In genomic region chr1:165629848-165630628, GRCh38 we compare ENCODE assay signal across 8 cellular contexts. TPM values are rescaled to one million over a fixed set of nuclear protein-coding genes. Genes with fewer than 3 reads are reported as not detected.
DNase-seq lines count a peak whose midpoint lies in the region; ATAC-seq and TF ChIP-seq lines count a peak whose summit lies in the region.

No MANE protein-coding gene starts in this region.

- no peak for DNase-seq in AG04449 (ENCODE audit: low read depth, low spot score)
- DNase-seq in NCI-H1694 (lab: John Stamatoyannopoulos, UW): peak; percentile 78
- no peak for DNase-seq in neuronal stem cell (ENCODE audit: low spot score)
- no peak for DNase-seq in EL
- DNase-seq in DMS114 treated with DMSO at 0.1 percent for 48 hours (lab: John Stamatoyannopoulos, UW; ENCODE audit: unreplicated experiment): no peak

- no CpG with 5 or more reads among the region's 26 CpGs for WGBS in neuronal stem cell (ENCODE audit: extremely low coverage in 2 of 2, insufficient read length in 2 of 2, insufficient replicate concordance in 1 of 2), 2 donors

- H2AFZ ChIP-seq in neuronal stem cell (ENCODE audit: low read length): peak overlapping the region; percentile 91

- CTCF ChIA-PET in AG04449 (lab: Yijun Ruan, JAX): interaction anchor here (4.0 kb wide), 1 partner anchor 29 kb away, joined by 21 read pairs; no protein-coding TSS in a partner anchor

- H3K14ac ChIP-seq in neuronal stem cell (ENCODE audit: low read length): peak overlapping the region; percentile 77

- H3K9ac ChIP-seq in duodenal mucosa (ENCODE audit: low read depth in 1 of 2, low read length in 2 of 2) (peak overlapping the region; percentile 94 to 98), neuronal stem cell (ENCODE audit: low read depth, low read length, poor library complexity) (peak overlapping the region; percentile 65)

- no peak for TF ChIP-seq CTCF in AG04449 (IDR thresholded peaks at IDR 0.05; ENCODE audit: insufficient read depth, low read length, missing control alignments)

- H3K27me3 ChIP-seq in duodenal mucosa (ENCODE audit: control insufficient read depth in 1 of 2, insufficient read depth in 2 of 2, low read length in 2 of 2): no peaks in the 10 kb centered on the region
- peaks cover 0 to 23% (median 0%) of the 10 kb centered on the region in 3 experiments for H3K27me3 ChIP-seq in neuronal stem cell (ENCODE audit: control insufficient read depth in 3 of 3, insufficient read depth in 3 of 3, low read depth in 1 of 3, low read length in 3 of 3)

- H4K91ac ChIP-seq in neuronal stem cell (ENCODE audit: low read depth, low read length, poor library complexity): no peak overlapping the region

- no peak overlapping the region for H2AK5ac ChIP-seq in neuronal stem cell (ENCODE audit: low read depth, low read length)

- no peaks in the 10 kb centered on the region for H3K36me3 ChIP-seq in duodenal mucosa (ENCODE audit: control insufficient read depth in 1 of 2, insufficient read depth in 2 of 2, low read length in 2 of 2)
- no peaks in the 10 kb centered on the region for H3K36me3 ChIP-seq in neuronal stem cell (replicated peaks in 1 of 2; ENCODE audit: control insufficient read depth in 2 of 2, insufficient read depth in 2 of 2, low read length in 2 of 2)

- POLR2A ChIA-PET in AG04449 (lab: Yijun Ruan, JAX): interaction anchor here (0.6 to 1.8 kb wide), 2 partner anchors 37 to 67 kb away, joined by 3 to 7 read pairs; partner anchors contain the start of gene ALDH9A1

- H4K8ac ChIP-seq in neuronal stem cell (ENCODE audit: low read depth, low read length): no peak overlapping the region

- H3K4me1 ChIP-seq in duodenal mucosa (ENCODE audit: control insufficient read depth in 1 of 2, insufficient read depth in 2 of 2, low read length in 2 of 2) (peaks cover 32 to 38% of the 10 kb centered on the region in 2 donors), neuronal stem cell (ENCODE audit: control insufficient read depth in 2 of 2, insufficient read depth in 1 of 2, low read depth in 1 of 2, low read length in 2 of 2) (peaks cover 2 to 6% of the 10 kb centered on the region in 2 donors)

- H2BK12ac ChIP-seq in neuronal stem cell (ENCODE audit: low read length): no peak overlapping the region

- H3K4me3 ChIP-seq in AG04449 (ENCODE audit: low read depth, low read length): peak overlapping the region; percentile 97
- peak overlapping the region; percentile 90 to 99 for H3K4me3 ChIP-seq in duodenal mucosa (ENCODE audit: low read depth in 1 of 2, low read length in 2 of 2)
- peak overlapping the region; percentile 79 to 91 for H3K4me3 ChIP-seq in neuronal stem cell (ENCODE audit: low read length in 2 of 2)

- H3K4me2 ChIP-seq in neuronal stem cell (ENCODE audit: insufficient read depth, low read length, poor library complexity, severe bottlenecking): peak overlapping the region; percentile 82

- H3K18ac ChIP-seq in neuronal stem cell (ENCODE audit: low read length): peak overlapping the region; percentile 90

- H3K27ac ChIP-seq in duodenal mucosa (ENCODE audit: low read depth, low read length): peak overlapping the region; percentile 96
- H3K27ac ChIP-seq in neuronal stem cell (replicated peaks; ENCODE audit: low read length): peak overlapping the region; percentile 88

- no peaks in the 10 kb centered on the region for H3K9me3 ChIP-seq in duodenal mucosa (ENCODE audit: control insufficient read depth in 1 of 2, low read length in 2 of 2)
- no peaks in the 10 kb centered on the region for H3K9me3 ChIP-seq in neuronal stem cell (replicated peaks in 1 of 2; ENCODE audit: control insufficient read depth in 2 of 2, insufficient read depth in 1 of 2, low read depth in 1 of 2, low read length in 2 of 2)

- ATAC-seq in GM19025 (IDR thresholded peaks at IDR 0.05; ENCODE audit: low read depth, unreplicated experiment) (peak; percentile 0), GM21367 (IDR thresholded peaks at IDR 0.05; ENCODE audit: unreplicated experiment) (no peak)

- no peak overlapping the region for H2BK120ac ChIP-seq in neuronal stem cell (ENCODE audit: low read depth, low read length)

- no peak overlapping the region for H3K4ac ChIP-seq in neuronal stem cell (ENCODE audit: low read length)

- H3K79me1 ChIP-seq in neuronal stem cell (ENCODE audit: low read depth, low read length): peaks cover 4% of the 10 kb centered on the region

- no peak overlapping the region for H2BK5ac ChIP-seq in neuronal stem cell (ENCODE audit: low read length)

- no peak overlapping the region for H2BK15ac ChIP-seq in neuronal stem cell (ENCODE audit: low read length)

- H3K23ac ChIP-seq in neuronal stem cell (ENCODE audit: low read depth, low read length, poor library complexity): peak overlapping the region; percentile 45

RNA-seq across cellular contexts. Expression of gene MGST3, which starts 1.0 kb away (rescaled TPM):
- 164 TPM for polyA plus RNA-seq in neuronal stem cell (2013, experiment 1 of 2)
- 164 TPM for polyA plus RNA-seq in neuronal stem cell (2013, experiment 2 of 2)
